ENCODE assay signal across 8 cellular contexts in genomic region chr2:128321784-128322650, GRCh38. TPM values are rescaled to one million over a fixed set of nuclear protein-coding genes. Genes with fewer than 3 reads are reported as not detected.
DNase-seq lines count a peak whose midpoint lies in the region; ATAC-seq and TF ChIP-seq lines count a peak whose summit lies in the region.

No MANE protein-coding gene starts in this region.

- no peaks in the 10 kb centered on the region for H3K9me3 Mint-ChIP-seq in activated CD8-positive, alpha-beta T cell treated with anti-CD3 and anti-CD28 coated beads, Interleukin-2, amount 10 ng/mL, durations not matched to agents 7 days and 5 days (ENCODE audit: insufficient read depth)

- no peaks in the 10 kb centered on the region for H3K9me3 ChIP-seq in effector memory CD4-positive, alpha-beta T cell (ENCODE audit: control insufficient read depth, low read length)

- peak overlapping the region; percentile 60 for H3K4me3 ChIP-seq in effector memory CD4-positive, alpha-beta T cell (ENCODE audit: insufficient read depth, low read depth, low read length, poor library complexity, severe bottlenecking)

- peaks cover 26% of the 10 kb centered on the region for H3K4me1 ChIP-seq in effector memory CD4-positive, alpha-beta T cell (ENCODE audit: control insufficient read depth, insufficient read depth, low read length, poor library complexity, severe bottlenecking)

- peaks cover 15% of the 10 kb centered on the region for H3K27me3 Mint-ChIP-seq in activated CD8-positive, alpha-beta T cell treated with anti-CD3 and anti-CD28 coated beads, Interleukin-2, amount 10 ng/mL, durations not matched to agents 7 days and 5 days (ENCODE audit: low read depth)

- H3K4me3 Mint-ChIP-seq in activated CD8-positive, alpha-beta T cell treated with anti-CD3 and anti-CD28 coated beads, Interleukin-2, amount 10 ng/mL, durations not matched to agents 7 days and 5 days, result peak overlapping the region; percentile 48

- no peaks in the 10 kb centered on the region for H3K36me3 Mint-ChIP-seq in activated CD8-positive, alpha-beta T cell treated with anti-CD3 and anti-CD28 coated beads, Interleukin-2, amount 10 ng/mL, durations not matched to agents 7 days and 5 days (ENCODE audit: low read depth)

- peaks cover 12% of the 10 kb centered on the region for H3K4me1 Mint-ChIP-seq in activated CD8-positive, alpha-beta T cell treated with anti-CD3 and anti-CD28 coated beads, Interleukin-2, amount 10 ng/mL, durations not matched to agents 7 days and 5 days (ENCODE audit: low read depth)

- no peak overlapping the region for H3K27ac Mint-ChIP-seq in activated CD8-positive, alpha-beta T cell treated with anti-CD3 and anti-CD28 coated beads, Interleukin-2, amount 10 ng/mL, durations not matched to agents 7 days and 5 days

- no peaks in the 10 kb centered on the region for H3K27me3 ChIP-seq in effector memory CD4-positive, alpha-beta T cell (replicated peaks; ENCODE audit: control insufficient read depth, insufficient read depth, low read length, poor library complexity, severe bottlenecking)

- peak; percentile 36 for DNase-seq in NCI-H748 treated with DMSO at 0.1 percent for 48 hours (lab: John Stamatoyannopoulos, UW)
- peak; percentile 79 for DNase-seq in activated CD8-positive, alpha-beta T cell treated with anti-CD3 and anti-CD28 coated beads, Interleukin-2, amount 10 ng/mL, durations not matched to agents 7 days and 5 days
- DNase-seq in effector memory CD4-positive, alpha-beta T cell, result peak; percentile 66 to 71 (median 67)
- DNase-seq in mesenteric fat pad (ENCODE audit: low spot score), result peak; percentile 96
- DNase-seq in stimulated activated CD8-positive, alpha-beta memory T cell treated with anti-CD3 and anti-CD28 coated beads, Interleukin-15, amount 100 ng/mL, for 1 hour (ENCODE audit: low read depth), result peak; percentile 56

- peak overlapping the region; percentile 82 for H3K27ac ChIP-seq in C4-2B
- H3K27ac ChIP-seq in effector memory CD4-positive, alpha-beta T cell (ENCODE audit: insufficient read depth, low read length, poor library complexity, severe bottlenecking), result peak overlapping the region; percentile 48

- H3K36me3 ChIP-seq in effector memory CD4-positive, alpha-beta T cell (ENCODE audit: control insufficient read depth, insufficient read depth, low read length), result no peaks in the 10 kb centered on the region

- TF ChIP-seq CTCF in C4-2B (conservative IDR thresholded peaks at IDR 0.05), result peak; percentile 95

- CTCF ChIA-PET in activated CD8-positive, alpha-beta T cell treated with anti-CD3 and anti-CD28 coated beads, Interleukin-2, amount 10 ng/mL, durations not matched to agents 7 days and 5 days (lab: Charles Lee), result interaction anchor here (1.1 to 1.2 kb wide), 3 partner anchors 14 to 1528 kb away, joined by 3 read pairs; no protein-coding TSS in a partner anchor

- POLR2A ChIA-PET in activated CD8-positive, alpha-beta T cell treated with anti-CD3 and anti-CD28 coated beads, Interleukin-2, amount 10 ng/mL, durations not matched to agents 7 days and 5 days (lab: Charles Lee), result no interaction called here

- peak; percentile 51 for TF ChIP-seq POLR2A in GM19193 (IDR thresholded peaks at IDR 0.05; ENCODE audit: extremely low read depth, insufficient read depth, insufficient read length)

- peak; percentile 54 for ATAC-seq in HG03378 (IDR thresholded peaks at IDR 0.05; ENCODE audit: unreplicated experiment)
- peak; percentile 42 for ATAC-seq in activated CD8-positive, alpha-beta T cell treated with anti-CD3 and anti-CD28 coated beads, Interleukin-2, amount 10 ng/mL, durations not matched to agents 7 days and 5 days

RNA-seq across cellular contexts. Expression of gene HS6ST1, which starts 3.3 kb away (rescaled TPM):
- total RNA-seq in activated CD8-positive, alpha-beta T cell treated with anti-CD3 and anti-CD28 coated beads, Interleukin-2, amount 10 ng/mL, durations not matched to agents 7 days and 5 days, result 1 to 10 TPM; 7.1 to 8.1 TPM
- total RNA-seq in mesenteric fat pad, result 38.4 TPM

Comparison
In these comparisons a context has a peak if more than half of its experiments do, and no peak if none do; other contexts are left out.
1. Peak in every context shown above with its lines: DNase-seq, ATAC-seq, H3K4me3 ChIP-seq and H3K27ac ChIP-seq.
2. DNase-seq: peak in every context shown above with its lines; median percentile 96 in mesenteric fat pad; 79 in activated CD8-positive, alpha-beta T cell treated with anti-CD3 and anti-CD28 coated beads, Interleukin-2, amount 10 ng/mL, durations not matched to agents 7 days and 5 days; 67 in effector memory CD4-positive, alpha-beta T cell; 56 in stimulated activated CD8-positive, alpha-beta memory T cell treated with anti-CD3 and anti-CD28 coated beads, Interleukin-15, amount 100 ng/mL, for 1 hour; 36 in NCI-H748 treated with DMSO at 0.1 percent for 48 hours.